In genomic region chr9:129138476-129139232, GRCh38 we compare ENCODE assay signal across 8 cellular contexts. TPM values are rescaled to one million over a fixed set of nuclear protein-coding genes. Genes with fewer than 3 reads are reported as not detected.
DNase-seq lines count a peak whose midpoint lies in the region; ATAC-seq lines count a peak whose summit lies in the region.

No MANE protein-coding gene starts in this region.

- no peaks in the 10 kb centered on the region for H3K27me3 Mint-ChIP-seq in activated naive CD4-positive, alpha-beta T cell treated with anti-CD3 and anti-CD28 coated beads, Interleukin-2, amount 50 U/mL, for 24 hours

- H3K4me1 Mint-ChIP-seq in activated naive CD4-positive, alpha-beta T cell treated with anti-CD3 and anti-CD28 coated beads, Interleukin-2, amount 50 U/mL, for 24 hours = peaks cover 36% of the 10 kb centered on the region

- H3K27ac Mint-ChIP-seq in activated naive CD4-positive, alpha-beta T cell treated with anti-CD3 and anti-CD28 coated beads, Interleukin-2, amount 50 U/mL, for 24 hours = peak overlapping the region; percentile 98

- no peaks in the 10 kb centered on the region for H3K9me3 Mint-ChIP-seq in activated naive CD4-positive, alpha-beta T cell treated with anti-CD3 and anti-CD28 coated beads, Interleukin-2, amount 50 U/mL, for 24 hours

- peak overlapping the region; percentile 88 for H3K4me3 Mint-ChIP-seq in activated naive CD4-positive, alpha-beta T cell treated with anti-CD3 and anti-CD28 coated beads, Interleukin-2, amount 50 U/mL, for 24 hours

- ATAC-seq in HG03196 (IDR thresholded peaks at IDR 0.05; ENCODE audit: unreplicated experiment) = no peak

- no peak for DNase-seq in activated naive CD4-positive, alpha-beta T cell treated with anti-CD3 and anti-CD28 coated beads, Interleukin-2, amount 50 U/mL, for 16 hours
- peak; percentile 85 to 93 for DNase-seq in dermis microvascular lymphatic vessel endothelial cell (ENCODE audit: low read depth in 2 of 2)
- peak; percentile 35 for DNase-seq in mucosa of gallbladder (ENCODE audit: low spot score)
- DNase-seq in SW 1271 (lab: John Stamatoyannopoulos, UW) = no peak
- no peak for DNase-seq in epidermal melanocyte (ENCODE audit: insufficient read length, low spot score)
- DNase-seq in NCI-H1092 (lab: John Stamatoyannopoulos, UW) = no peak

- H3K36me3 Mint-ChIP-seq in activated naive CD4-positive, alpha-beta T cell treated with anti-CD3 and anti-CD28 coated beads, Interleukin-2, amount 50 U/mL, for 24 hours = peaks cover 2% of the 10 kb centered on the region

RNA-seq across cellular contexts. Expression of gene PTPA, which starts 27.4 kb away (rescaled TPM):
- total RNA-seq in dermis microvascular lymphatic vessel endothelial cell = 98.8 and 114 TPM in 2 replicates
- total RNA-seq in mucosa of gallbladder = 126 TPM

RNA-seq across cellular contexts. Expression of gene CRAT, which starts 28.1 kb away (rescaled TPM):
- 24.8 and 37.3 TPM in 2 replicates for total RNA-seq in dermis microvascular lymphatic vessel endothelial cell
- total RNA-seq in mucosa of gallbladder = 83.8 TPM

RNA-seq across cellular contexts. Expression of gene IER5L, which starts 39.4 kb away (rescaled TPM):
- total RNA-seq in dermis microvascular lymphatic vessel endothelial cell = 11.2 and 22.8 TPM in 2 replicates
- total RNA-seq in mucosa of gallbladder = 43.5 TPM

RNA-seq across cellular contexts. Expression of gene DOLPP1, which starts 57.7 kb away (rescaled TPM):
- 7.6 and 10.5 TPM in 2 replicates for total RNA-seq in dermis microvascular lymphatic vessel endothelial cell
- total RNA-seq in mucosa of gallbladder = 22.3 TPM

Comparison
In these comparisons a context has a peak if more than half of its experiments do, and no peak if none do; other contexts are left out.
1. DNase-seq: peak in dermis microvascular lymphatic vessel endothelial cell (2 of 2) and mucosa of gallbladder (single experiment); none in activated naive CD4-positive, alpha-beta T cell treated with anti-CD3 and anti-CD28 coated beads, Interleukin-2, amount 50 U/mL, for 16 hours (single experiment), SW 1271 (0 of 2), epidermal melanocyte (single experiment) and NCI-H1092 (single experiment).